35 cellular contexts compared by ENCODE assay signal in genomic region chr4:22553560-22553959, GRCh38. TPM values are rescaled to one million over a fixed set of nuclear protein-coding genes. Genes with fewer than 3 reads are reported as not detected.
DNase-seq lines count a peak whose midpoint lies in the region; ATAC-seq, FAIRE-seq and TF ChIP-seq lines count a peak whose summit lies in the region.
"Had no signal": no experiment of that assay in that cellular context is flagged by ENCODE, and none has a peak within 500 bp of the region (broad histone marks: within the 10 kb centered on the region; RNA-seq: fewer than 3 reads in every experiment).

No MANE protein-coding gene starts in this region.

- intact Hi-C loops in colonic mucosa (cut with DNase I) (no loop called here), left colon (cut with DNase I, micrococcal nuclease) (no loop called here), mucosa of descending colon (cut with DNase I, micrococcal nuclease) (no loop called here)

- no peak for FAIRE-seq in small intestine (lab: Jason Lieb, UNC)
- FAIRE-seq: A549, D721Med had no signal

- ATAC-seq in left colon (peak; percentile 80), mucosa of descending colon (peak; percentile 68)
- ATAC-seq: A549; CD8-positive, alpha-beta T cell had no signal

- WGBS in small intestine, 3 donors: 64 to 79% (median 67%) methylated on average over 3 of the region's 3 CpGs

- H3K27ac ChIP-seq in colonic mucosa (no peak overlapping the region), small intestine (ENCODE audit: low read depth in 1 of 2, low read length in 1 of 2) (no peak overlapping the region)
- H3K27ac ChIP-seq: 22Rv1; A549; BLaER1; BLaER1 treated with 17β-estradiol and CSF1 and Interleukin-3, amounts not matched to agents 10 nM and 100 nM; C4-2B had no signal

- TF ChIP-seq CTCF in colonic mucosa (IDR thresholded peaks at IDR 0.05) (no peak), mucosa of descending colon (IDR thresholded peaks at IDR 0.05) (no peak)

- H3K27me3 ChIP-seq in colonic mucosa (no peaks in the 10 kb centered on the region), small intestine (ENCODE audit: control insufficient read depth in 2 of 2, insufficient read depth in 2 of 2, low read length in 2 of 2) (no peaks in the 10 kb centered on the region)
- H3K27me3 ChIP-seq: BE2C; BLaER1; BLaER1 treated with 17β-estradiol and CSF1 and Interleukin-3, amounts not matched to agents 10 nM and 100 nM had no signal

- H3K4me3 ChIP-seq in colonic mucosa (no peak overlapping the region), mucosa of descending colon (no peak overlapping the region), small intestine (ENCODE audit: low read depth in 1 of 2, low read length in 2 of 2) (no peak overlapping the region)
- H3K4me3 ChIP-seq: A549; BLaER1; BLaER1 treated with 17β-estradiol and CSF1 and Interleukin-3, amounts not matched to agents 10 nM and 100 nM had no signal

- DNase-seq in colonic mucosa (peak; percentile 31), left colon (peak; percentile 10 to 32), mucosa of descending colon (peak in 1 of 3 donors; percentile 41), small intestine (peak; percentile 28), RPMI8226 (no peak), NOMO-1 (lab: John Stamatoyannopoulos, UW; ENCODE audit: unreplicated experiment in 2 of 2) (no peak), middle frontal gyrus (ENCODE audit: extremely low spot score, low spot score) (no peak), NCI-H226 (no peak)
- DNase-seq: 8988T; ACHN; AML-193; BE2C; C1 segment of cervical spinal cord; Caco-2; Calu3; CD4-positive, alpha-beta memory T cell; CD4-positive, alpha-beta T cell; CD4-positive, CD25-positive, alpha-beta regulatory T cell; CD8-positive, alpha-beta memory T cell; CD8-positive, alpha-beta T cell; COR-L47; DMS 273 treated with DMSO at 0.1 percent for 48 hours; DMS153; DMS53; DMS79; DMS79 treated with DMSO at 0.1 percent for 48 hours; DND-41 had no signal

- H3K9me3 ChIP-seq in colonic mucosa (no peaks in the 10 kb centered on the region), mucosa of descending colon (no peaks in the 10 kb centered on the region), small intestine (ENCODE audit: control insufficient read depth, low read depth) (no peaks in the 10 kb centered on the region)
- H3K9me3 ChIP-seq: A549; BE2C; BLaER1; BLaER1 treated with 17β-estradiol and CSF1 and Interleukin-3, amounts not matched to agents 10 nM and 100 nM; Caco-2 had no signal

- H3K9ac ChIP-seq in colonic mucosa (ENCODE audit: low read depth in 2 of 2, low read length in 2 of 2): no peak overlapping the region
- H3K9ac ChIP-seq: BLaER1; BLaER1 treated with 17β-estradiol and CSF1 and Interleukin-3, amounts not matched to agents 10 nM and 100 nM had no signal

- H3K4me1 ChIP-seq in colonic mucosa (peaks cover 6% of the 10 kb centered on the region), mucosa of descending colon (ENCODE audit: low read depth) (peaks cover 17% of the 10 kb centered on the region), small intestine (ENCODE audit: control insufficient read depth in 2 of 2, insufficient read depth in 1 of 2, low read depth in 1 of 2, low read length in 1 of 2) (peaks cover 0 to 3% of the 10 kb centered on the region in 2 donors)
- H3K4me1 ChIP-seq: A549; BE2C; BLaER1; BLaER1 treated with 17β-estradiol and CSF1 and Interleukin-3, amounts not matched to agents 10 nM and 100 nM; Caco-2 had no signal

- H3K36me3 ChIP-seq in colonic mucosa (no peaks in the 10 kb centered on the region), mucosa of descending colon (ENCODE audit: low read depth) (no peaks in the 10 kb centered on the region), small intestine (ENCODE audit: control insufficient read depth in 2 of 2, insufficient read depth in 2 of 2, low read length in 2 of 2) (no peaks in the 10 kb centered on the region)
- H3K36me3 ChIP-seq: BE2C; BLaER1; BLaER1 treated with 17β-estradiol and CSF1 and Interleukin-3, amounts not matched to agents 10 nM and 100 nM had no signal

RNA-seq across cellular contexts. Expression of gene ADGRA3, which starts 37.7 kb away (rescaled TPM):
- total RNA-seq in colonic mucosa: 10 to 100 TPM; 34.8 to 47.2 TPM
- 10 to 100 TPM; 60.6 to 68.9 TPM for total RNA-seq in left colon
- total RNA-seq in mucosa of descending colon: 100 to 1,000 TPM in 1 of 3 donors, 10 to 100 TPM in 2; 47.0 to 104 (median 73.6) TPM
- polyA plus RNA-seq in small intestine: 10 to 100 TPM; 10.8 to 13.0 (median 10.8) TPM
- total RNA-seq: B cell had no signal
- polyA plus RNA-seq: CD14-positive monocyte had no signal

Comparison
In these comparisons a context has a peak if more than half of its experiments do, and no peak if none do; other contexts are left out.
1. DNase-seq: peak in colonic mucosa (single experiment), left colon (2 of 2) and small intestine (single experiment); none in RPMI8226 (single experiment), NOMO-1 (0 of 2), middle frontal gyrus (single experiment) and NCI-H226 (single experiment).